In genomic region chr16:56625140-56625942, GRCh38 we compare ENCODE assay signal across 8 cellular contexts. TPM values are rescaled to one million over a fixed set of nuclear protein-coding genes. Genes with fewer than 3 reads are reported as not detected.
DNase-seq lines count a peak whose midpoint lies in the region; ATAC-seq, FAIRE-seq and TF ChIP-seq lines count a peak whose summit lies in the region.

Gene MT1E (plus strand): TSS chr16:56625781. CDS start chr16:56625852, 71 bp downstream.

- peaks cover 37% of the 10 kb centered on the region for H3K4me1 Mint-ChIP-seq in chondrocyte (ENCODE audit: low read depth)

- DNase-seq in DMS53 treated with DMSO at 0.1 percent for 48 hours (lab: John Stamatoyannopoulos, UW; ENCODE audit: unreplicated experiment) (peak; percentile 56), T-helper 2 cell (peak in 3 of 5 experiments; percentile 15 to 87 (median 42)), chondrocyte (ENCODE audit: low spot score) (no peak), kidney epithelial cell (ENCODE audit: low read depth) (no peak), small intestine (peak; percentile 73), GM20000 (ENCODE audit: low spot score) (no peak)

- H3K9me3 Mint-ChIP-seq in chondrocyte (ENCODE audit: low read depth), result no peaks in the 10 kb centered on the region

- no peaks in the 10 kb centered on the region for H3K36me3 Mint-ChIP-seq in chondrocyte (ENCODE audit: low read depth)

- ATAC-seq in HG03196 (IDR thresholded peaks at IDR 0.05; ENCODE audit: unreplicated experiment), result peak; percentile 42
- no peak for ATAC-seq in GM21576 (IDR thresholded peaks at IDR 0.05; ENCODE audit: unreplicated experiment)

- no peaks in the 10 kb centered on the region for H3K27me3 ChIP-seq in kidney epithelial cell (ENCODE audit: control insufficient read depth, insufficient read depth, low read length)
- H3K27me3 ChIP-seq in small intestine (ENCODE audit: control insufficient read depth in 2 of 2, insufficient read depth in 2 of 2, low read length in 2 of 2), result no peaks in the 10 kb centered on the region

- peak within 1 kb of the TSS; percentile 49 to 95 for H3K27ac ChIP-seq in small intestine (ENCODE audit: low read depth in 1 of 2, low read length in 1 of 2)

- WGBS in small intestine, 3 donors, result 2 to 3% (median 3%) methylated on average over 57 to 62 of the region's 62 CpGs

- no peak for FAIRE-seq in small intestine (lab: Jason Lieb, UNC)

- H3K9me3 ChIP-seq in small intestine (ENCODE audit: control insufficient read depth, low read depth), result no peaks in the 10 kb centered on the region

- peak within 1 kb of the TSS; percentile 79 for H3K4me3 Mint-ChIP-seq in chondrocyte (ENCODE audit: unreplicated experiment)

- no peaks in the 10 kb centered on the region for H3K27me3 Mint-ChIP-seq in chondrocyte (ENCODE audit: low read depth)

- TF ChIP-seq CTCF in chondrocyte (IDR thresholded peaks at IDR 0.05), result no peak
- TF ChIP-seq CTCF in kidney epithelial cell (IDR thresholded peaks at IDR 0.05; ENCODE audit: insufficient read depth, low read length, poor library complexity, severe bottlenecking), result no peak
- no peak for TF ChIP-seq CTCF in GM20000 (IDR thresholded peaks at IDR 0.05; ENCODE audit: extremely low read depth, missing control alignments)

- H3K4me3 ChIP-seq in kidney epithelial cell (ENCODE audit: low read depth, low read length) (peak within 1 kb of the TSS; percentile 60), small intestine (ENCODE audit: low read depth in 1 of 2, low read length in 2 of 2) (peak within 1 kb of the TSS in 1 of 2 donors; percentile 64)

- H3K36me3 ChIP-seq in kidney epithelial cell (ENCODE audit: control insufficient read depth, insufficient read depth, low read length) (no peaks in the 10 kb centered on the region), small intestine (ENCODE audit: control insufficient read depth in 2 of 2, insufficient read depth in 2 of 2, low read length in 2 of 2) (no peaks in the 10 kb centered on the region)

- H3K4me1 ChIP-seq in small intestine (ENCODE audit: control insufficient read depth in 2 of 2, insufficient read depth in 1 of 2, low read depth in 1 of 2, low read length in 1 of 2), result peaks cover 0 to 3% of the 10 kb centered on the region in 2 donors

- peak within 1 kb of the TSS; percentile 91 for H3K27ac Mint-ChIP-seq in chondrocyte (ENCODE audit: unreplicated experiment)

RNA-seq across cellular contexts. Expression of gene MT1E, which starts in this region (rescaled TPM):
- total RNA-seq in chondrocyte, result 23.2 to 35.8 TPM (median 31.4 TPM) in 3 replicates
- total RNA-seq in kidney epithelial cell, result 75.8 and 110 TPM in 2 replicates
- 100 to 1,000 TPM in 1 of 3 donors, 10 to 100 TPM in 2; 75.0 to 151 (median 86.2) TPM for polyA plus RNA-seq in small intestine

Comparison
In these comparisons a context has a peak if more than half of its experiments do, and no peak if none do; other contexts are left out.
1. DNase-seq: peak in DMS53 treated with DMSO at 0.1 percent for 48 hours (single experiment), T-helper 2 cell (3 of 5) and small intestine (single experiment); none in chondrocyte (single experiment), kidney epithelial cell (single experiment) and GM20000 (single experiment).